Comparison of ENCODE assay signal across 24 cellular contexts in the genomic region with DNA sequence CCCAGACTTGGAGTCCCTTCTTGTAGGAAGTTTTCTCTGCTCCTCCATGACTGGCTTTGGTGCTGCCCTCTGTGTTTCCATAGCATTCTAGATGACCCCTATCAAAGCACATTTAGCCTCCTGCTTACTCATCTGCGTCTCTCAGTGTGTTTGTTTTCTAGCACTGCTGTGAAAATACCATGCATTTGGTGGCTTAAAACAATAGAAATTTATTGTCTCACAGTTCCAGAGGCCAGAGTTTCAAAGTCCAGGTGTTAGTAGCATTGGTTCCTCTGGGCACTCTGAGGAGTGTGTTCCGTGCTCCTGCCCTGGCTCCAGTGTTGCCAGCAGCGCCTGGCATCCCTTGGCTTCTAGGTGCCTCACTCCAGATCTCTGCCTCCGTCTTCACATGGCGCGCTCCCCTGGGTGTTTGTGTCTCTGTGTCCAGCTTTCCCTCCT.
DNase-seq lines count a peak whose midpoint lies in the region; ATAC-seq and TF ChIP-seq lines count a peak whose summit lies in the region.
"Had no signal": no experiment of that assay in that cellular context is flagged by ENCODE, and none has a peak within 500 bp of the region (broad histone marks: within the 10 kb centered on the region; RNA-seq: fewer than 3 reads in every experiment).

No MANE protein-coding gene starts in this region.

- H4K91ac ChIP-seq in mesenchymal stem cell (ENCODE audit: low read length) = no peak overlapping the region

- H3K27me3 ChIP-seq in heart right ventricle (no peaks in the 10 kb centered on the region), mesenchymal stem cell (ENCODE audit: control insufficient read depth in 1 of 2, insufficient read depth in 1 of 2, low read length in 2 of 2) (no peaks in the 10 kb centered on the region), tibial artery (no peaks in the 10 kb centered on the region)
- H3K27me3 ChIP-seq: BE2C, suprapubic skin, vagina had no signal

- no peaks in the 10 kb centered on the region for H3K4me1 Mint-ChIP-seq in activated CD8-positive, alpha-beta T cell treated with anti-CD3 and anti-CD28 coated beads for 36 hours (ENCODE audit: low read depth)
- H3K4me1 Mint-ChIP-seq: stimulated activated naive B cell treated with anti-CD40 and anti-IgM and Interleukin-4, amounts not matched to agents 10 μg/mL and 1 μg/mL and 100 μg/mL, for 72 hours had no signal

- no peaks in the 10 kb centered on the region for H3K9me3 ChIP-seq in heart right ventricle
- H3K9me3 ChIP-seq in mesenchymal stem cell (ENCODE audit: control insufficient read depth, low read length) = no peaks in the 10 kb centered on the region
- no peaks in the 10 kb centered on the region for H3K9me3 ChIP-seq in tibial artery
- H3K9me3 ChIP-seq: A549, BE2C, suprapubic skin, vagina had no signal

- H3K36me3 ChIP-seq in heart right ventricle (no peaks in the 10 kb centered on the region), mesenchymal stem cell (ENCODE audit: control insufficient read depth in 1 of 2, insufficient read depth in 2 of 2, low read depth in 1 of 2, low read length in 2 of 2) (peaks cover 0 to 21% of the 10 kb centered on the region in 2 experiments), tibial artery (no peaks in the 10 kb centered on the region)
- H3K36me3 ChIP-seq: BE2C, suprapubic skin, vagina had no signal

- intact Hi-C loops in heart right ventricle (cut with DNase I) (no loop called here), left cardiac atrium (cut with DNase I) (no loop called here), tibial artery (cut with DNase I; ENCODE audit: low total_unique reads) (no loop called here)
- intact Hi-C loops in activated CD8-positive, alpha-beta T cell treated with anti-CD3 and anti-CD28 coated beads for 36 hours (cut with micrococcal nuclease) = no loop called here

- H3K4ac ChIP-seq in mesenchymal stem cell (ENCODE audit: low read depth in 1 of 2, low read length in 2 of 2) = no peak overlapping the region

- CTCF ChIA-PET in activated CD8-positive, alpha-beta T cell treated with anti-CD3 and anti-CD28 coated beads for 36 hours (lab: Charles Lee) = no interaction called here

- peak overlapping the region; percentile 9 for H4K8ac ChIP-seq in mesenchymal stem cell (ENCODE audit: low read length)

- POLR2A ChIA-PET in activated CD8-positive, alpha-beta T cell treated with anti-CD3 and anti-CD28 coated beads for 36 hours (lab: Charles Lee) = no interaction called here

- H3K27ac Mint-ChIP-seq in activated CD8-positive, alpha-beta T cell treated with anti-CD3 and anti-CD28 coated beads for 36 hours = no peak overlapping the region
- H3K27ac Mint-ChIP-seq: activated naive CD4-positive, alpha-beta T cell treated with anti-CD3 and anti-CD28 coated beads for 36 hours; stimulated activated naive B cell treated with anti-CD40 and anti-IgM and Interleukin-4, amounts not matched to agents 10 μg/mL and 1 μg/mL and 100 μg/mL, for 72 hours had no signal

- no peak overlapping the region for H2AK5ac ChIP-seq in mesenchymal stem cell (ENCODE audit: low read length, severe bottlenecking)

- H3K9me3 Mint-ChIP-seq in activated CD8-positive, alpha-beta T cell treated with anti-CD3 and anti-CD28 coated beads for 36 hours = no peaks in the 10 kb centered on the region
- H3K9me3 Mint-ChIP-seq: activated naive CD4-positive, alpha-beta T cell treated with anti-CD3 and anti-CD28 coated beads for 36 hours had no signal

- no peak overlapping the region for H3K4me3 ChIP-seq in heart right ventricle
- H3K4me3 ChIP-seq in coronary artery = no peak overlapping the region
- no peak overlapping the region for H3K4me3 ChIP-seq in mesenchymal stem cell (ENCODE audit: insufficient read depth in 1 of 2, low read depth in 1 of 2, low read length in 2 of 2)
- H3K4me3 ChIP-seq in tibial artery = no peak overlapping the region
- H3K4me3 ChIP-seq: A549, lung, suprapubic skin, vagina had no signal

- no peak overlapping the region for H2AFZ ChIP-seq in mesenchymal stem cell (ENCODE audit: low read depth, low read length)

- no peak overlapping the region for H3K4me3 Mint-ChIP-seq in activated CD8-positive, alpha-beta T cell treated with anti-CD3 and anti-CD28 coated beads for 36 hours
- H3K4me3 Mint-ChIP-seq: activated naive CD4-positive, alpha-beta T cell treated with anti-CD3 and anti-CD28 coated beads for 36 hours; stimulated activated naive B cell treated with anti-CD40 and anti-IgM and Interleukin-4, amounts not matched to agents 10 μg/mL and 1 μg/mL and 100 μg/mL, for 72 hours had no signal

- DNase-seq in heart right ventricle (no peak), left cardiac atrium (no peak), coronary artery (ENCODE audit: low spot score) (no peak), mesenchymal stem cell (peak; percentile 7), tibial artery (no peak), AG08395 (ENCODE audit: low spot score) (no peak)
- DNase-seq in activated CD8-positive, alpha-beta T cell treated with anti-CD3 and anti-CD28 coated beads for 36 hours = no peak
- DNase-seq: activated naive CD4-positive, alpha-beta T cell treated with anti-CD3 and anti-CD28 coated beads for 36 hours; activated T-cell treated with anti-CD3 and anti-CD28 coated beads, Interleukin-2, amount 50 U/mL, for 48 hours; amniotic stem cell; BE2C; caudate nucleus; GF-D8; hypothalamus; NCI-H510A treated with DMSO at 0.1 percent for 48 hours; nucleus accumbens; RPMI8226; stimulated activated CD4-positive, alpha-beta T cell treated with anti-CD3 and anti-CD28 coated beads, Interleukin-4, amount 100 ng/mL, for 1 hour; stimulated activated naive B cell treated with anti-CD40 and anti-IgM and Interleukin-4, amounts not matched to agents 10 μg/mL and 1 μg/mL and 100 μg/mL, for 72 hours had no signal

- no peak overlapping the region for H3K23ac ChIP-seq in mesenchymal stem cell (ENCODE audit: low read length in 2 of 2)

- no peak overlapping the region for H3K9ac ChIP-seq in mesenchymal stem cell (ENCODE audit: low read length)

- peak overlapping the region in 1 of 2 experiments; percentile 67 for H2BK12ac ChIP-seq in mesenchymal stem cell (ENCODE audit: low read length in 2 of 2)

- H2BK5ac ChIP-seq in mesenchymal stem cell (ENCODE audit: low read depth, low read length, poor library complexity, severe bottlenecking) = no peak overlapping the region

- H3K79me1 ChIP-seq in mesenchymal stem cell (replicated peaks; ENCODE audit: low read length, poor library complexity, severe bottlenecking) = no peaks in the 10 kb centered on the region

- H3K18ac ChIP-seq in mesenchymal stem cell (ENCODE audit: low read depth in 1 of 2, low read length in 2 of 2) = no peak overlapping the region

- no peak overlapping the region for H2BK15ac ChIP-seq in mesenchymal stem cell (ENCODE audit: low read depth, poor library complexity, severe bottlenecking)

- TF ChIP-seq CTCF in heart right ventricle (IDR thresholded peaks at IDR 0.05) (no peak), coronary artery (IDR thresholded peaks at IDR 0.05) (no peak), tibial artery (IDR thresholded peaks at IDR 0.05) (no peak)
- no peak for TF ChIP-seq CTCF in activated CD8-positive, alpha-beta T cell treated with anti-CD3 and anti-CD28 coated beads for 36 hours (IDR thresholded peaks at IDR 0.05)

- H3K4me1 ChIP-seq in heart right ventricle (peaks cover 29 to 76% (median 61%) of the 10 kb centered on the region in 9 donors), mesenchymal stem cell (ENCODE audit: control insufficient read depth, insufficient read depth, low read depth, low read length) (peaks cover 7% of the 10 kb centered on the region), tibial artery (peaks cover 4 to 55% (median 22%) of the 10 kb centered on the region in 4 donors)
- H3K4me1 ChIP-seq: A549, BE2C, suprapubic skin, vagina had no signal

- H3K27ac ChIP-seq in heart right ventricle (peak overlapping the region in 6 of 10 donors; percentile 33 to 84 (median 44)), coronary artery (peak overlapping the region; percentile 64 to 79), mesenchymal stem cell (ENCODE audit: low read length, poor library complexity, severe bottlenecking) (no peak overlapping the region), tibial artery (peak overlapping the region; percentile 67 to 74)
- H3K27ac ChIP-seq: A549, suprapubic skin, vagina had no signal

- ATAC-seq in heart right ventricle = no peak
- no peak for ATAC-seq in left cardiac atrium
- ATAC-seq in HG03571 (IDR thresholded peaks at IDR 0.05; ENCODE audit: unreplicated experiment) = no peak
- no peak for ATAC-seq in activated CD8-positive, alpha-beta T cell treated with anti-CD3 and anti-CD28 coated beads for 36 hours
- ATAC-seq: A549; stimulated activated naive B cell treated with anti-CD40 and anti-IgM and Interleukin-4, amounts not matched to agents 10 μg/mL and 1 μg/mL and 100 μg/mL, for 72 hours had no signal

- no peak overlapping the region for H2BK120ac ChIP-seq in mesenchymal stem cell (ENCODE audit: low read depth, low read length)

- 85 to 88% methylated on average over 6 of the region's 6 CpGs for WGBS in heart right ventricle, 2 donors
- WGBS in mesenchymal stem cell = 91% methylated on average over 6 of the region's 6 CpGs

- H3K27me3 Mint-ChIP-seq in activated CD8-positive, alpha-beta T cell treated with anti-CD3 and anti-CD28 coated beads for 36 hours = no peaks in the 10 kb centered on the region

- H3K14ac ChIP-seq in mesenchymal stem cell (ENCODE audit: low read length in 2 of 2) = no peak overlapping the region

- no peaks in the 10 kb centered on the region for H3K36me3 Mint-ChIP-seq in activated CD8-positive, alpha-beta T cell treated with anti-CD3 and anti-CD28 coated beads for 36 hours (ENCODE audit: low read depth)
- H3K36me3 Mint-ChIP-seq: stimulated activated naive B cell treated with anti-CD40 and anti-IgM and Interleukin-4, amounts not matched to agents 10 μg/mL and 1 μg/mL and 100 μg/mL, for 72 hours had no signal

- H3K4me2 ChIP-seq in mesenchymal stem cell (ENCODE audit: low read length, poor library complexity, severe bottlenecking) = no peak overlapping the region
- H3K4me2 ChIP-seq: A549 had no signal
